6 cellular contexts compared by ENCODE assay signal in the genomic region with DNA sequence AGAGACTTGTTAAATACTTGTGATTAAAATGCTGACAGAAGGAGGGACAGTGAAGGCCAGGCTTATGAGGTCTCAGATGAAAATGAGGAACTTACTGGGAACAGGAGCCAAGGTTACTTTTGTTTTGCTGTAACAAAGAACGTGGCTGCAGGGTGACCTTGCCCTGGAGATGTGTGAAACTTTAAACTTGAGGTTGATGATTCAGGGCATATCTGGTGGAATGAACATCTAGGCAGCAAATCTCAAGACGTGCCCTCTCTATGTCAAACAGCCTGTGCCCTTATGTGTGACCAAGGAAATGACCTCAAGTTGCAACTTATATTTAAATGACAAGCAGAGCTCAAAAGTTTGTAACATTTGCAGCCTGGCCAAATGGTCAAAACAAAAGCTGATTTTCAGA. TPM values are rescaled to one million over a fixed set of nuclear protein-coding genes. Genes with fewer than 3 reads are reported as not detected.
"Had no signal": no experiment of that assay in that cellular context is flagged by ENCODE, and none has a peak within 500 bp of the region (broad histone marks: within the 10 kb centered on the region; RNA-seq: fewer than 3 reads in every experiment).

No MANE protein-coding gene starts in this region.

RNA-seq across cellular contexts. Expression of a gene that starts 58.6 kb away (rescaled TPM):
- total RNA-seq: activated B cell treated with CpG ODN at 0.5 μM for 24 hours, adrenal gland, frontal cortex, left ventricle myocardium inferior, posterior vena cava, tibial nerve had no signal
- polyA plus RNA-seq: adrenal gland had no signal
